20 cellular contexts compared by ENCODE assay signal in the genomic region with DNA sequence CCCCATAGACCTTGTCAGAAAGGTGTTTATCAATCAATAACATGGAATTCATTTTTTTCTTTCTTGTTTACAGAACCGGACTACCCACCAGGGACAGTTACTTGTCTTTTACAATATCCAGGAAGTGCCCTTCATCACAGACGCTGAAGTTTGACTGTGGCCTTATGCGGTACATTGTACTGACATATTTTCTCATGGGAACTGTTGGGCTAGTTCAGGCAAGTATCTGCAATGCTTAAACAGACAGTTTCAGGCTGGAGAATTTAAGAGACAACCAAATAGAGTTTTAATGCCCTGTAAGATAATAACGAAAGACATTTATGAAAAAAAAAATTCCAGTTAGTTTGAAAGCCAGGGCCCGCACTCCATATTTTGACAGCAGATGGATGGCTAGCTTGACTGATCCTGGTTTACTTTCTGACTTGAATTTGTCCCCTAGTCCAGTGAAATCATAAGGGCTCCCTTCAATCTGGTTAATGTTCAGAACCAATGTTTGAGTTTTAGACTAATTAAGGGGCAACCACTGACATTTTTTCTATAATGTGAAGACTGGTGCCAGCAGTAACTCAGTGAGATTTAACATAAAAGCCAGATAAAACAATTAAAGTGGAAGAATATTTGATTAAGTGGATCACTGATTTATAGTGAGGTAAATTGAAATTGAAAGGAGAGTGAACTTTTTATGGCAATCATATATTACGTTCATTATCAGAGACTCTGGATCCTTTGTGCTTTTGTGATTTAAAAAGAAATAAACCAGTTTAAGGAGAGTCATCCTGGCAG.
"Had no signal": no experiment of that assay in that cellular context is flagged by ENCODE, and none has a peak within 500 bp of the region (broad histone marks: within the 10 kb centered on the region; RNA-seq: fewer than 3 reads in every experiment).

No MANE protein-coding gene starts in this region.

- H3K4me1 Mint-ChIP-seq: immature natural killer cell had no signal

- FAIRE-seq: endometrium, kidney had no signal

- DNase-seq: effector memory CD4-positive, alpha-beta T cell; esophagus squamous epithelium; foreskin fibroblast; immature natural killer cell; kidney; left cardiac atrium; left ventricle myocardium superior; mucosa of descending colon; naive thymus-derived CD8-positive, alpha-beta T cell; posterior cingulate gyrus; right cardiac atrium; stimulated activated CD4-positive, alpha-beta T cell treated with anti-CD3 and anti-CD28 coated beads, Interleukin-4, amount 100 ng/mL, for 1 hour; stimulated activated CD8-positive, alpha-beta memory T cell treated with anti-CD3 and anti-CD28 coated beads, Interleukin-4, amount 100 ng/mL, for 48 hours; stimulated activated naive CD8-positive, alpha-beta T cell treated with anti-CD3 and anti-CD28 coated beads, Interleukin-15, Interleukin-2, amounts not matched to agents 100 U/mL and 50 U/mL, for 24 hours; testis had no signal

- H3K9me3 Mint-ChIP-seq: immature natural killer cell; naive thymus-derived CD8-positive, alpha-beta T cell; neural crest cell; stimulated activated effector memory CD8-positive, alpha-beta T cell treated with anti-CD3 and anti-CD28 coated beads, Interleukin-12 subunit alpha, Interleukin-12 subunit beta, amount 100 ng/mL, for 72 hours had no signal

- H3K27me3 ChIP-seq: testis, tibial nerve had no signal

- H3K4me3 ChIP-seq: esophagus squamous epithelium, lung, mucosa of descending colon, testis, tibial nerve had no signal

- H3K27ac ChIP-seq: esophagus squamous epithelium, testis, tibial nerve had no signal

- H3K4me1 ChIP-seq: testis, tibial nerve had no signal

- H3K36me3 ChIP-seq: esophagus squamous epithelium, tibial nerve had no signal

- H3K36me3 Mint-ChIP-seq: immature natural killer cell; naive thymus-derived CD8-positive, alpha-beta T cell; stimulated activated effector memory CD8-positive, alpha-beta T cell treated with anti-CD3 and anti-CD28 coated beads, Interleukin-12 subunit alpha, Interleukin-12 subunit beta, amount 100 ng/mL, for 72 hours had no signal

- H3K4me3 Mint-ChIP-seq: immature natural killer cell; naive thymus-derived CD8-positive, alpha-beta T cell; neural crest cell; stimulated activated effector memory CD8-positive, alpha-beta T cell treated with anti-CD3 and anti-CD28 coated beads, Interleukin-12 subunit alpha, Interleukin-12 subunit beta, amount 100 ng/mL, for 72 hours had no signal

- H3K27ac Mint-ChIP-seq: immature natural killer cell; naive thymus-derived CD8-positive, alpha-beta T cell; stimulated activated effector memory CD8-positive, alpha-beta T cell treated with anti-CD3 and anti-CD28 coated beads, Interleukin-12 subunit alpha, Interleukin-12 subunit beta, amount 100 ng/mL, for 72 hours had no signal

- ATAC-seq: left cardiac atrium; left ventricle myocardium superior; mucosa of descending colon; naive thymus-derived CD8-positive, alpha-beta T cell; right cardiac atrium; stimulated activated effector memory CD8-positive, alpha-beta T cell treated with anti-CD3 and anti-CD28 coated beads, Interleukin-12 subunit alpha, Interleukin-12 subunit beta, amount 100 ng/mL, for 72 hours; stimulated activated naive CD8-positive, alpha-beta T cell treated with anti-CD3 and anti-CD28 coated beads, Interleukin-15, Interleukin-2, amounts not matched to agents 100 U/mL and 50 U/mL, for 24 hours had no signal

- H3K9me3 ChIP-seq: esophagus squamous epithelium, mucosa of descending colon, testis, tibial nerve had no signal
